ENCODE assay signal across 14 cellular contexts in the genomic region with DNA sequence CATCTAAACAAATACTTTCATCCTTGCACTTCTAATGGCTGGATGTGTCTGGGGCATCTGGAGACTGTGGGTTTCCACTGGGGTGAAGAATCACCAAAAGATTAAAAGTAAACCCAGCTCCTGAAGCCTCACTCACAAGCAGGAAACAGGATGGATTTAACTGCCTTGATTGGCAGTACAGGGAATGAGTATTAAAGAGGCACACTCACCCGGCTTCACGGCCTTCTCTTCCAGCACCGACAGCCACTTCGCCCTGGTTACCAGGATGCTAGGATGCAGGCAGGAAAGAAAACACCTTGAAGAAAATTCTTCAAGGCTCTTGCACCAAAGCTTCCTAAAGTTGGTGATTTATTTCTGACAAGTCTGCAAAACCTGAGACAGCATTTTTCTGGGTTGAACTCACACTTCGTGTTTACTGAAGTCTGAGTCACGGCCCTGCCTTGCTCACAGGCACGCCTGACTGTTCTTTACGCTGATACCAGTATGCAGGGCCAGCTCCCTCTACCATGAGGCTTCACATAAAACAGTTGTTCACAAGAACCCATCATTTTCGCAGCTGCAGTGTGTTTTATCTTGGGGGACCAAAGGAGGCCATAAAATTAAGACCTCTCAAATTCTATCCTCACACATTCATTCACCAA. TPM values are rescaled to one million over a fixed set of nuclear protein-coding genes. Genes with fewer than 3 reads are reported as not detected.
DNase-seq lines count a peak whose midpoint lies in the region; ATAC-seq and TF ChIP-seq lines count a peak whose summit lies in the region.
"Had no signal": no experiment of that assay in that cellular context is flagged by ENCODE, and none has a peak within 500 bp of the region (broad histone marks: within the 10 kb centered on the region; RNA-seq: fewer than 3 reads in every experiment).

No MANE protein-coding gene starts in this region.

- TF ChIP-seq CTCF in PC-3 (conservative IDR thresholded peaks at IDR 0.05; ENCODE audit: low read depth, low read length) (no peak), fibroblast of mammary gland (conservative IDR thresholded peaks at IDR 0.05; ENCODE audit: control insufficient read depth, insufficient read depth, low read depth, low read length) (no peak), progenitor cell of endocrine pancreas (IDR thresholded peaks at IDR 0.05; ENCODE audit: unreplicated experiment) (no peak), nephron progenitor cell (IDR thresholded peaks at IDR 0.05) (no peak)

- H3K4me3 ChIP-seq in GM23248, result no peak overlapping the region
- peak overlapping the region; percentile 5; the same call in 1 of the 2 replicates for H3K4me3 ChIP-seq in PC-3 (ENCODE audit: low read length)
- no peak overlapping the region for H3K4me3 ChIP-seq in fibroblast of mammary gland (ENCODE audit: control insufficient read depth, low read depth, low read length)
- H3K4me3 ChIP-seq: heart left ventricle had no signal

- no TSS peak for BruUV-seq in PC-3 (replicated peaks; lab: Mats Ljungman, UMichigan)

- H3K4me1 Mint-ChIP-seq in progenitor cell of endocrine pancreas (ENCODE audit: low read depth) (peaks cover 24% of the 10 kb centered on the region), nephron progenitor cell (peaks cover 37% of the 10 kb centered on the region)

- H3K9me3 Mint-ChIP-seq in progenitor cell of endocrine pancreas (ENCODE audit: low read depth) (peaks cover 5% of the 10 kb centered on the region), nephron progenitor cell (peaks cover 49% of the 10 kb centered on the region)

- no peak overlapping the region for H2AFZ ChIP-seq in GM23248
- H2AFZ ChIP-seq in PC-3 (ENCODE audit: low read length), result no peak overlapping the region

- CTCF ChIA-PET in PC-3 (lab: Charles Lee), result interaction anchor here (0.5 kb wide), 1 partner anchor 348 kb away, joined by 5 read pairs; no protein-coding TSS in a partner anchor

- intact Hi-C loops in PC-3 (cut with micrococcal nuclease), result loop anchor here (1.0 kb wide), 1 partner anchor 57 kb away; a partner anchor contains a TSS

- H3K79me2 ChIP-seq in GM23248 (ENCODE audit: insufficient read depth), result no peaks in the 10 kb centered on the region
- no peaks in the 10 kb centered on the region for H3K79me2 ChIP-seq in PC-3 (ENCODE audit: low read length)

- H3K4me3 Mint-ChIP-seq in progenitor cell of endocrine pancreas (ENCODE audit: low read depth), result no peak overlapping the region
- H3K4me3 Mint-ChIP-seq in nephron progenitor cell, result no peak overlapping the region
- H3K4me3 Mint-ChIP-seq: naive B cell had no signal

- in situ Hi-C loops in GM23248 (cut with MboI), result no loop called here

- no peaks in the 10 kb centered on the region for H3K36me3 Mint-ChIP-seq in progenitor cell of endocrine pancreas (ENCODE audit: insufficient read depth)
- H3K36me3 Mint-ChIP-seq in nephron progenitor cell (ENCODE audit: low read depth), result peaks cover 11% of the 10 kb centered on the region
- H3K36me3 Mint-ChIP-seq: naive B cell had no signal

- H3F3A ChIP-seq in GM23248 (ENCODE audit: insufficient read depth) (no peaks in the 10 kb centered on the region), PC-3 (ENCODE audit: low read length, unreplicated experiment) (no peaks in the 10 kb centered on the region)

- H4K20me1 ChIP-seq in GM23248 (ENCODE audit: insufficient read depth) (no peaks in the 10 kb centered on the region), PC-3 (ENCODE audit: low read length) (no peaks in the 10 kb centered on the region)

- peak; percentile 93 for ATAC-seq in PC-3
- no peak for ATAC-seq in GM18873 (IDR thresholded peaks at IDR 0.05; ENCODE audit: low FRiP score, unreplicated experiment)
- ATAC-seq: heart left ventricle had no signal

- WGBS in GM23248 (ENCODE audit: low coverage in 1 of 2, low lambda C conversion rate in 2 of 2, missing lambda C conversion rate in 2 of 2), 2 experiments, result 38 to 40% methylated on average over 9 of the region's 9 CpGs

- no peak overlapping the region for H3K4me2 ChIP-seq in GM23248 (ENCODE audit: unreplicated experiment)
- peak overlapping the region; percentile 62 for H3K4me2 ChIP-seq in PC-3 (ENCODE audit: low read length)

- H3K27me3 Mint-ChIP-seq in progenitor cell of endocrine pancreas (peaks cover 39% of the 10 kb centered on the region), nephron progenitor cell (ENCODE audit: low read depth, poor library complexity) (peaks cover 3% of the 10 kb centered on the region)

- DNase-seq in GM23248, result peak; percentile 82
- DNase-seq in PC-3, result peak; percentile 98
- peak; percentile 52 for DNase-seq in fibroblast of mammary gland (ENCODE audit: low read depth)
- DNase-seq in progenitor cell of endocrine pancreas (ENCODE audit: low spot score, unreplicated experiment), result no peak
- DNase-seq in occipital lobe (lab: John Stamatoyannopoulos, UW), result no peak
- DNase-seq in nephron progenitor cell, result no peak
- no peak for DNase-seq in CD1c-positive myeloid dendritic cell (ENCODE audit: extremely low spot score)
- DNase-seq: GDM1; heart left ventricle; naive B cell; stimulated activated CD4-positive, alpha-beta T cell treated with anti-CD3 and anti-CD28 coated beads, Interleukin-1b, Interleukin-23, amount 100 ng/mL, for 48 hours; substantia nigra; T-helper 1 cell had no signal

- H3K4me1 ChIP-seq in GM23248 (ENCODE audit: insufficient read depth) (no peaks in the 10 kb centered on the region), PC-3 (ENCODE audit: insufficient read depth, low read length) (peaks cover 43% of the 10 kb centered on the region)
- H3K4me1 ChIP-seq: heart left ventricle had no signal

- H3K27me3 ChIP-seq in GM23248 (replicated peaks; ENCODE audit: insufficient read depth) (no peaks in the 10 kb centered on the region), PC-3 (ENCODE audit: low read length) (no peaks in the 10 kb centered on the region)

- H3K9me2 ChIP-seq in GM23248 (ENCODE audit: insufficient read depth), result no peaks in the 10 kb centered on the region
- no peaks in the 10 kb centered on the region for H3K9me2 ChIP-seq in PC-3 (replicated peaks; ENCODE audit: low read length)

- H3K9me3 ChIP-seq in GM23248 (ENCODE audit: low read depth) (no peaks in the 10 kb centered on the region), PC-3 (ENCODE audit: low read length) (no peaks in the 10 kb centered on the region)
- H3K9me3 ChIP-seq: heart left ventricle had no signal

- H3K9ac ChIP-seq in GM23248, result no peak overlapping the region
- H3K9ac ChIP-seq in PC-3 (ENCODE audit: low read length), result peak overlapping the region; percentile 42

- H3K27ac ChIP-seq in GM23248, result 0 out of 2 replicates have a peak overlapping the region, but pooled peaks have one; percentile 17
- peak overlapping the region; percentile 86 for H3K27ac ChIP-seq in PC-3 (ENCODE audit: low read length)
- H3K27ac ChIP-seq: heart left ventricle had no signal

- H3K36me3 ChIP-seq in GM23248 (ENCODE audit: low read depth), result no peaks in the 10 kb centered on the region
- H3K36me3 ChIP-seq in PC-3 (ENCODE audit: low read depth, low read length), result no peaks in the 10 kb centered on the region
- H3K36me3 ChIP-seq: heart left ventricle had no signal

- peak overlapping the region; percentile 42 for H3K27ac Mint-ChIP-seq in progenitor cell of endocrine pancreas
- H3K27ac Mint-ChIP-seq in nephron progenitor cell, result no peak overlapping the region
- H3K27ac Mint-ChIP-seq: naive B cell had no signal

- POLR2A ChIA-PET in PC-3 (lab: Charles Lee; ENCODE audit: unreplicated experiment), result no interaction called here

RNA-seq across cellular contexts. Expression of a gene that starts 56.5 kb away (rescaled TPM):
- total RNA-seq in GM23248 (2014; rRNA removed; shearing (Covaris generic)), result 7.0 and 8.7 TPM in 2 replicates
- polyA plus RNA-seq in GM23248 (2016; fragmentation: Nextera tagmentation; extraction: Ambion mirVana), result 9.2 and 10.6 TPM in 2 replicates
- 16.8 and 29.4 TPM in 2 replicates for total RNA-seq in PC-3 (2014; rRNA removed)
- total RNA-seq in progenitor cell of endocrine pancreas, result 18.4 and 20.3 TPM in 2 replicates
- total RNA-seq in occipital lobe, result 18.6 TPM

Comparison
In these comparisons a context has a peak if more than half of its experiments do, and no peak if none do; other contexts are left out.
1. DNase-seq: peak in GM23248 (single experiment), PC-3 (single experiment) and fibroblast of mammary gland (single experiment); none in progenitor cell of endocrine pancreas (single experiment), occipital lobe (single experiment), nephron progenitor cell (single experiment) and CD1c-positive myeloid dendritic cell (single experiment).